In genomic region chr12:104292872-104293794, GRCh38 we compare ENCODE assay signal across 13 cellular contexts. TPM values are rescaled to one million over a fixed set of nuclear protein-coding genes. Genes with fewer than 3 reads are reported as not detected.
DNase-seq lines count a peak whose midpoint lies in the region; ATAC-seq and TF ChIP-seq lines count a peak whose summit lies in the region.
"Had no signal": no experiment of that assay in that cellular context is flagged by ENCODE, and none has a peak within 500 bp of the region (broad histone marks: within the 10 kb centered on the region; RNA-seq: fewer than 3 reads in every experiment).

No MANE protein-coding gene starts in this region.

- H3K4me1 ChIP-seq in mesenchymal stem cell (ENCODE audit: control insufficient read depth, insufficient read depth, low read depth, low read length) (peaks cover 5% of the 10 kb centered on the region), mucosa of descending colon (ENCODE audit: low read depth) (peaks cover 17% of the 10 kb centered on the region)
- H3K4me1 ChIP-seq: uterus had no signal

- no peak overlapping the region for H2BK120ac ChIP-seq in mesenchymal stem cell (ENCODE audit: low read depth, low read length)

- no peak for ATAC-seq in stimulated activated naive CD8-positive, alpha-beta T cell treated with anti-CD3 and anti-CD28 coated beads, Interleukin-15, amount 100 ng/mL, for 72 hours
- ATAC-seq in stimulated activated naive CD8-positive, alpha-beta T cell treated with anti-CD3 and anti-CD28 coated beads, Interleukin-15, Interleukin-2, amounts not matched to agents 100 U/mL and 50 U/mL, for 24 hours = no peak
- no peak for ATAC-seq in mucosa of descending colon
- no peak for ATAC-seq in CD4-positive, alpha-beta T cell (ENCODE audit: poor library complexity)
- ATAC-seq: natural killer cell had no signal

- no peak for DNase-seq in stimulated activated naive CD8-positive, alpha-beta T cell treated with anti-CD3 and anti-CD28 coated beads, Interleukin-15, amount 100 ng/mL, for 72 hours
- no peak for DNase-seq in stimulated activated naive CD8-positive, alpha-beta T cell treated with anti-CD3 and anti-CD28 coated beads, Interleukin-15, Interleukin-2, amounts not matched to agents 100 U/mL and 50 U/mL, for 24 hours
- peak; percentile 73 for DNase-seq in amniotic epithelial cell (ENCODE audit: low read depth)
- DNase-seq in mesenchymal stem cell = peak; percentile 34
- DNase-seq in activated T-helper 1 cell treated with anti-CD3 and anti-CD28 coated beads, Interleukin-12 subunit alpha, Interleukin-12 subunit beta, Interleukin-2, Interleukin-4 antibody, amounts not matched to agents 30 ng/mL and 10 ng/mL and 1 ng/mL, durations not matched to agents 14 hours and 24 hours and 36 hours (ENCODE audit: low spot score) = no peak
- DNase-seq in activated T-helper 2 cell treated with anti-CD3 and anti-CD28 coated beads, Interferon-gamma antibody, Interleukin-2, Interleukin-4, amounts not matched to agents 10 μg/mL and 5 μg/mL and 100 μg/mL, durations not matched to agents 14 hours and 24 hours and 36 hours (ENCODE audit: low spot score) = no peak
- no peak for DNase-seq in mucosa of descending colon
- no peak for DNase-seq in CD4-positive, alpha-beta T cell
- DNase-seq: natural killer cell, NCI-H1694 treated with DMSO at 0.1 percent for 48 hours, NCI-H2227 treated with DMSO at 0.1 percent for 48 hours, uterus had no signal

- 95% methylated on average over 9 of the region's 12 CpGs for WGBS in mesenchymal stem cell

- H4K8ac ChIP-seq in mesenchymal stem cell (ENCODE audit: low read length) = no peak overlapping the region

- no peaks in the 10 kb centered on the region for H3K9me3 Mint-ChIP-seq in stimulated activated naive CD8-positive, alpha-beta T cell treated with anti-CD3 and anti-CD28 coated beads, Interleukin-15, amount 100 ng/mL, for 72 hours
- no peaks in the 10 kb centered on the region for H3K9me3 Mint-ChIP-seq in activated T-helper 1 cell treated with anti-CD3 and anti-CD28 coated beads, Interleukin-12 subunit alpha, Interleukin-12 subunit beta, Interleukin-2, Interleukin-4 antibody, amounts not matched to agents 30 ng/mL and 10 ng/mL and 1 ng/mL, durations not matched to agents 14 hours and 24 hours and 36 hours
- no peaks in the 10 kb centered on the region for H3K9me3 Mint-ChIP-seq in activated T-helper 2 cell treated with anti-CD3 and anti-CD28 coated beads, Interferon-gamma antibody, Interleukin-2, Interleukin-4, amounts not matched to agents 10 μg/mL and 5 μg/mL and 100 μg/mL, durations not matched to agents 14 hours and 24 hours and 36 hours
- no peaks in the 10 kb centered on the region for H3K9me3 Mint-ChIP-seq in CD4-positive, alpha-beta T cell
- H3K9me3 Mint-ChIP-seq: natural killer cell; stimulated activated naive CD8-positive, alpha-beta T cell treated with anti-CD3 and anti-CD28 coated beads, Interleukin-15, Interleukin-2, amounts not matched to agents 100 ng/mL and 50 ng/mL, for 24 hours had no signal

- H3K4ac ChIP-seq in mesenchymal stem cell (ENCODE audit: low read depth in 1 of 2, low read length in 2 of 2) = no peak overlapping the region

- no peak overlapping the region for H3K18ac ChIP-seq in mesenchymal stem cell (ENCODE audit: low read depth in 1 of 2, low read length in 2 of 2)

- no peak overlapping the region for H3K23ac ChIP-seq in mesenchymal stem cell (ENCODE audit: low read length in 2 of 2)

- H3K27me3 ChIP-seq in mesenchymal stem cell (ENCODE audit: control insufficient read depth in 1 of 2, insufficient read depth in 1 of 2, low read length in 2 of 2) = no peaks in the 10 kb centered on the region
- H3K27me3 ChIP-seq in CD4-positive, alpha-beta T cell (ENCODE audit: control insufficient read depth, insufficient read depth, low read length) = no peaks in the 10 kb centered on the region
- H3K27me3 ChIP-seq: uterus had no signal

- no peak overlapping the region for H3K14ac ChIP-seq in mesenchymal stem cell (ENCODE audit: low read length in 2 of 2)

- H3K79me1 ChIP-seq in mesenchymal stem cell (replicated peaks; ENCODE audit: low read length, poor library complexity, severe bottlenecking) = peaks cover 4% of the 10 kb centered on the region

- no peak overlapping the region for H3K27ac ChIP-seq in mesenchymal stem cell (ENCODE audit: low read length, poor library complexity, severe bottlenecking)
- H3K27ac ChIP-seq in CD4-positive, alpha-beta T cell (ENCODE audit: low read depth, low read length) = no peak overlapping the region
- H3K27ac ChIP-seq: uterus had no signal

- CTCF ChIA-PET in CD4-positive, alpha-beta T cell (lab: Charles Lee) = no interaction called here

- H2BK5ac ChIP-seq in mesenchymal stem cell (ENCODE audit: low read depth, low read length, poor library complexity, severe bottlenecking) = no peak overlapping the region

- peak overlapping the region in 1 of 2 experiments; percentile 1 for H3K4me3 ChIP-seq in mesenchymal stem cell (ENCODE audit: insufficient read depth in 1 of 2, low read depth in 1 of 2, low read length in 2 of 2)
- no peak overlapping the region for H3K4me3 ChIP-seq in mucosa of descending colon
- H3K4me3 ChIP-seq: uterus had no signal

- POLR2A ChIA-PET in CD4-positive, alpha-beta T cell (lab: Charles Lee) = no interaction called here

- no peak overlapping the region for H2AK5ac ChIP-seq in mesenchymal stem cell (ENCODE audit: low read length, severe bottlenecking)

- TF ChIP-seq CTCF in mucosa of descending colon (IDR thresholded peaks at IDR 0.05) = no peak
- no peak for TF ChIP-seq CTCF in CD4-positive, alpha-beta T cell (IDR thresholded peaks at IDR 0.05)

- no peak overlapping the region for H4K91ac ChIP-seq in mesenchymal stem cell (ENCODE audit: low read length)

- H2BK15ac ChIP-seq in mesenchymal stem cell (ENCODE audit: low read depth, poor library complexity, severe bottlenecking) = no peak overlapping the region

- H3K4me1 Mint-ChIP-seq in stimulated activated naive CD8-positive, alpha-beta T cell treated with anti-CD3 and anti-CD28 coated beads, Interleukin-15, amount 100 ng/mL, for 72 hours = peaks cover 46% of the 10 kb centered on the region
- H3K4me1 Mint-ChIP-seq in activated T-helper 1 cell treated with anti-CD3 and anti-CD28 coated beads, Interleukin-12 subunit alpha, Interleukin-12 subunit beta, Interleukin-2, Interleukin-4 antibody, amounts not matched to agents 30 ng/mL and 10 ng/mL and 1 ng/mL, durations not matched to agents 14 hours and 24 hours and 36 hours (ENCODE audit: low read depth) = peaks cover 58% of the 10 kb centered on the region
- H3K4me1 Mint-ChIP-seq in activated T-helper 2 cell treated with anti-CD3 and anti-CD28 coated beads, Interferon-gamma antibody, Interleukin-2, Interleukin-4, amounts not matched to agents 10 μg/mL and 5 μg/mL and 100 μg/mL, durations not matched to agents 14 hours and 24 hours and 36 hours (ENCODE audit: low read depth) = peaks cover 49% of the 10 kb centered on the region
- H3K4me1 Mint-ChIP-seq in CD4-positive, alpha-beta T cell (ENCODE audit: low read depth) = peaks cover 40% of the 10 kb centered on the region

- H3K36me3 ChIP-seq in mesenchymal stem cell (ENCODE audit: control insufficient read depth in 1 of 2, insufficient read depth in 2 of 2, low read depth in 1 of 2, low read length in 2 of 2) = peaks cover 19 to 74% of the 10 kb centered on the region in 2 experiments
- no peaks in the 10 kb centered on the region for H3K36me3 ChIP-seq in mucosa of descending colon (ENCODE audit: low read depth)
- H3K36me3 ChIP-seq: uterus had no signal

- H2AFZ ChIP-seq in mesenchymal stem cell (ENCODE audit: low read depth, low read length) = no peak overlapping the region

- intact Hi-C loops in activated T-helper 1 cell treated with anti-CD3 and anti-CD28 coated beads, Interleukin-12 subunit alpha, Interleukin-12 subunit beta, Interleukin-2, Interleukin-4 antibody, amounts not matched to agents 30 ng/mL and 10 ng/mL and 1 ng/mL, durations not matched to agents 14 hours and 24 hours and 36 hours (cut with micrococcal nuclease) = no loop called here
- intact Hi-C loops in activated T-helper 2 cell treated with anti-CD3 and anti-CD28 coated beads, Interferon-gamma antibody, Interleukin-2, Interleukin-4, amounts not matched to agents 10 μg/mL and 5 μg/mL and 100 μg/mL, durations not matched to agents 14 hours and 24 hours and 36 hours (cut with micrococcal nuclease) = no loop called here
- intact Hi-C loops in mucosa of descending colon (cut with DNase I, micrococcal nuclease) = no loop called here
- intact Hi-C loops in CD4-positive, alpha-beta T cell (cut with DNase I, micrococcal nuclease) = no loop called here

- H3K36me3 Mint-ChIP-seq in activated T-helper 1 cell treated with anti-CD3 and anti-CD28 coated beads, Interleukin-12 subunit alpha, Interleukin-12 subunit beta, Interleukin-2, Interleukin-4 antibody, amounts not matched to agents 30 ng/mL and 10 ng/mL and 1 ng/mL, durations not matched to agents 14 hours and 24 hours and 36 hours (ENCODE audit: low read depth) = peaks cover 49% of the 10 kb centered on the region
- peaks cover 73% of the 10 kb centered on the region for H3K36me3 Mint-ChIP-seq in activated T-helper 2 cell treated with anti-CD3 and anti-CD28 coated beads, Interferon-gamma antibody, Interleukin-2, Interleukin-4, amounts not matched to agents 10 μg/mL and 5 μg/mL and 100 μg/mL, durations not matched to agents 14 hours and 24 hours and 36 hours (ENCODE audit: low read depth)
- H3K36me3 Mint-ChIP-seq in CD4-positive, alpha-beta T cell (ENCODE audit: low read depth) = peaks cover 59% of the 10 kb centered on the region

- H3K9ac ChIP-seq in mesenchymal stem cell (ENCODE audit: low read length) = peak overlapping the region; percentile 70

- H3K27ac Mint-ChIP-seq in stimulated activated naive CD8-positive, alpha-beta T cell treated with anti-CD3 and anti-CD28 coated beads, Interleukin-15, amount 100 ng/mL, for 72 hours = peak overlapping the region; percentile 84 to 93
- H3K27ac Mint-ChIP-seq in activated T-helper 1 cell treated with anti-CD3 and anti-CD28 coated beads, Interleukin-12 subunit alpha, Interleukin-12 subunit beta, Interleukin-2, Interleukin-4 antibody, amounts not matched to agents 30 ng/mL and 10 ng/mL and 1 ng/mL, durations not matched to agents 14 hours and 24 hours and 36 hours = no peak overlapping the region
- H3K27ac Mint-ChIP-seq in activated T-helper 2 cell treated with anti-CD3 and anti-CD28 coated beads, Interferon-gamma antibody, Interleukin-2, Interleukin-4, amounts not matched to agents 10 μg/mL and 5 μg/mL and 100 μg/mL, durations not matched to agents 14 hours and 24 hours and 36 hours = no peak overlapping the region
- H3K27ac Mint-ChIP-seq in CD4-positive, alpha-beta T cell = no peak overlapping the region
- H3K27ac Mint-ChIP-seq: stimulated activated naive CD8-positive, alpha-beta T cell treated with anti-CD3 and anti-CD28 coated beads, Interleukin-15, Interleukin-2, amounts not matched to agents 100 ng/mL and 50 ng/mL, for 24 hours had no signal

- H3K4me2 ChIP-seq in mesenchymal stem cell (ENCODE audit: low read length, poor library complexity, severe bottlenecking) = no peak overlapping the region

- H3K9me3 ChIP-seq in mesenchymal stem cell (ENCODE audit: control insufficient read depth, low read length) (no peaks in the 10 kb centered on the region), mucosa of descending colon (no peaks in the 10 kb centered on the region)
- no peaks in the 10 kb centered on the region for H3K9me3 ChIP-seq in CD4-positive, alpha-beta T cell (ENCODE audit: control insufficient read depth, low read length)
- H3K9me3 ChIP-seq: uterus had no signal

- H3K4me3 Mint-ChIP-seq in stimulated activated naive CD8-positive, alpha-beta T cell treated with anti-CD3 and anti-CD28 coated beads, Interleukin-15, amount 100 ng/mL, for 72 hours = no peak overlapping the region
- H3K4me3 Mint-ChIP-seq in activated T-helper 1 cell treated with anti-CD3 and anti-CD28 coated beads, Interleukin-12 subunit alpha, Interleukin-12 subunit beta, Interleukin-2, Interleukin-4 antibody, amounts not matched to agents 30 ng/mL and 10 ng/mL and 1 ng/mL, durations not matched to agents 14 hours and 24 hours and 36 hours = no peak overlapping the region
- no peak overlapping the region for H3K4me3 Mint-ChIP-seq in activated T-helper 2 cell treated with anti-CD3 and anti-CD28 coated beads, Interferon-gamma antibody, Interleukin-2, Interleukin-4, amounts not matched to agents 10 μg/mL and 5 μg/mL and 100 μg/mL, durations not matched to agents 14 hours and 24 hours and 36 hours (ENCODE audit: low read depth)
- no peak overlapping the region for H3K4me3 Mint-ChIP-seq in CD4-positive, alpha-beta T cell
- H3K4me3 Mint-ChIP-seq: natural killer cell; stimulated activated naive CD8-positive, alpha-beta T cell treated with anti-CD3 and anti-CD28 coated beads, Interleukin-15, Interleukin-2, amounts not matched to agents 100 ng/mL and 50 ng/mL, for 24 hours had no signal

- no peaks in the 10 kb centered on the region for H3K27me3 Mint-ChIP-seq in stimulated activated naive CD8-positive, alpha-beta T cell treated with anti-CD3 and anti-CD28 coated beads, Interleukin-15, amount 100 ng/mL, for 72 hours
- H3K27me3 Mint-ChIP-seq in activated T-helper 1 cell treated with anti-CD3 and anti-CD28 coated beads, Interleukin-12 subunit alpha, Interleukin-12 subunit beta, Interleukin-2, Interleukin-4 antibody, amounts not matched to agents 30 ng/mL and 10 ng/mL and 1 ng/mL, durations not matched to agents 14 hours and 24 hours and 36 hours (ENCODE audit: insufficient read depth) = no peaks in the 10 kb centered on the region
- H3K27me3 Mint-ChIP-seq in activated T-helper 2 cell treated with anti-CD3 and anti-CD28 coated beads, Interferon-gamma antibody, Interleukin-2, Interleukin-4, amounts not matched to agents 10 μg/mL and 5 μg/mL and 100 μg/mL, durations not matched to agents 14 hours and 24 hours and 36 hours (ENCODE audit: low read depth) = no peaks in the 10 kb centered on the region
- no peaks in the 10 kb centered on the region for H3K27me3 Mint-ChIP-seq in CD4-positive, alpha-beta T cell
- H3K27me3 Mint-ChIP-seq: stimulated activated naive CD8-positive, alpha-beta T cell treated with anti-CD3 and anti-CD28 coated beads, Interleukin-15, Interleukin-2, amounts not matched to agents 100 ng/mL and 50 ng/mL, for 24 hours had no signal

- no peak overlapping the region for H2BK12ac ChIP-seq in mesenchymal stem cell (ENCODE audit: low read length in 2 of 2)

RNA-seq across cellular contexts. Expression of gene EID3, which starts 10.4 kb away (rescaled TPM):
- 0.50 TPM for polyA plus RNA-seq in mesenchymal stem cell (2013, experiment 1 of 2)
- polyA plus RNA-seq in mesenchymal stem cell (2013, experiment 2 of 2) = 0.51 TPM
- 10.5 and 10.6 TPM in 2 replicates for total RNA-seq in activated T-helper 1 cell treated with anti-CD3 and anti-CD28 coated beads, Interleukin-12 subunit alpha, Interleukin-12 subunit beta, Interleukin-2, Interleukin-4 antibody, amounts not matched to agents 30 ng/mL and 10 ng/mL and 1 ng/mL, durations not matched to agents 14 hours and 24 hours and 36 hours
- 9.4 and 10.1 TPM in 2 replicates for total RNA-seq in activated T-helper 2 cell treated with anti-CD3 and anti-CD28 coated beads, Interferon-gamma antibody, Interleukin-2, Interleukin-4, amounts not matched to agents 10 μg/mL and 5 μg/mL and 100 μg/mL, durations not matched to agents 14 hours and 24 hours and 36 hours
- 1 to 10 TPM; 2.4 to 6.4 (median 3.9) TPM for total RNA-seq in mucosa of descending colon
- 10 to 100 TPM; 13.5 to 14.3 TPM for total RNA-seq in CD4-positive, alpha-beta T cell

Comparison
In these comparisons a context has a peak if more than half of its experiments do, and no peak if none do; other contexts are left out.
1. DNase-seq: peak in amniotic epithelial cell (single experiment) and mesenchymal stem cell (single experiment); none in stimulated activated naive CD8-positive, alpha-beta T cell treated with anti-CD3 and anti-CD28 coated beads, Interleukin-15, amount 100 ng/mL, for 72 hours (0 of 2), stimulated activated naive CD8-positive, alpha-beta T cell treated with anti-CD3 and anti-CD28 coated beads, Interleukin-15, Interleukin-2, amounts not matched to agents 100 U/mL and 50 U/mL, for 24 hours (single experiment), activated T-helper 1 cell treated with anti-CD3 and anti-CD28 coated beads, Interleukin-12 subunit alpha, Interleukin-12 subunit beta, Interleukin-2, Interleukin-4 antibody, amounts not matched to agents 30 ng/mL and 10 ng/mL and 1 ng/mL, durations not matched to agents 14 hours and 24 hours and 36 hours (single experiment), activated T-helper 2 cell treated with anti-CD3 and anti-CD28 coated beads, Interferon-gamma antibody, Interleukin-2, Interleukin-4, amounts not matched to agents 10 μg/mL and 5 μg/mL and 100 μg/mL, durations not matched to agents 14 hours and 24 hours and 36 hours (single experiment), mucosa of descending colon (0 of 3) and CD4-positive, alpha-beta T cell (0 of 10).
2. H3K27ac Mint-ChIP-seq: peak in stimulated activated naive CD8-positive, alpha-beta T cell treated with anti-CD3 and anti-CD28 coated beads, Interleukin-15, amount 100 ng/mL, for 72 hours (2 of 2); none in activated T-helper 1 cell treated with anti-CD3 and anti-CD28 coated beads, Interleukin-12 subunit alpha, Interleukin-12 subunit beta, Interleukin-2, Interleukin-4 antibody, amounts not matched to agents 30 ng/mL and 10 ng/mL and 1 ng/mL, durations not matched to agents 14 hours and 24 hours and 36 hours (single experiment), activated T-helper 2 cell treated with anti-CD3 and anti-CD28 coated beads, Interferon-gamma antibody, Interleukin-2, Interleukin-4, amounts not matched to agents 10 μg/mL and 5 μg/mL and 100 μg/mL, durations not matched to agents 14 hours and 24 hours and 36 hours (single experiment) and CD4-positive, alpha-beta T cell (single experiment).